In genomic region chr6:24708612-24709011, GRCh38 we compare ENCODE assay signal across 18 cellular contexts.
"Had no signal": no experiment of that assay in that cellular context is flagged by ENCODE, and none has a peak within 500 bp of the region (broad histone marks: within the 10 kb centered on the region; RNA-seq: fewer than 3 reads in every experiment).

No MANE protein-coding gene starts in this region.

- H3K9me3 ChIP-seq: body of pancreas, lower lobe of right lung, stomach had no signal

- H3K27ac Mint-ChIP-seq: activated CD8-positive, alpha-beta memory T cell treated with anti-CD3 and anti-CD28 coated beads, Interleukin-2, amount 10 ng/mL, durations not matched to agents 7 days and 5 days; activated naive CD8-positive, alpha-beta T cell treated with anti-CD3 and anti-CD28 coated beads, Interleukin-2, amount 10 ng/mL, durations not matched to agents 7 days and 5 days; T-helper 1 cell treated with Interleukin-12 subunit alpha and Interleukin-12 subunit beta and Interleukin-4 antibody, amounts not matched to agents 30 μg/mL and 1 μg/mL, for 36 hours; type B pancreatic cell had no signal

- FAIRE-seq: colon, endometrium, frontal cortex, keratinocyte had no signal

- H3K4me3 Mint-ChIP-seq: activated CD8-positive, alpha-beta memory T cell treated with anti-CD3 and anti-CD28 coated beads, Interleukin-2, amount 10 ng/mL, durations not matched to agents 7 days and 5 days; activated naive CD8-positive, alpha-beta T cell treated with anti-CD3 and anti-CD28 coated beads, Interleukin-2, amount 10 ng/mL, durations not matched to agents 7 days and 5 days; T-helper 1 cell treated with Interleukin-12 subunit alpha and Interleukin-12 subunit beta and Interleukin-4 antibody, amounts not matched to agents 30 μg/mL and 1 μg/mL, for 36 hours; type B pancreatic cell had no signal

- ATAC-seq: activated CD4-positive, CD25-positive, alpha-beta regulatory T cell treated with anti-CD3 and anti-CD28 coated beads, Interleukin-2, amount 50 U/mL, for 24 hours; activated CD8-positive, alpha-beta memory T cell treated with anti-CD3 and anti-CD28 coated beads, Interleukin-2, amount 10 ng/mL, durations not matched to agents 7 days and 5 days; body of pancreas; lower lobe of right lung had no signal

- H3K9me3 Mint-ChIP-seq: activated naive CD8-positive, alpha-beta T cell treated with anti-CD3 and anti-CD28 coated beads, Interleukin-2, amount 10 ng/mL, durations not matched to agents 7 days and 5 days; T-helper 1 cell treated with Interleukin-12 subunit alpha and Interleukin-12 subunit beta and Interleukin-4 antibody, amounts not matched to agents 30 μg/mL and 1 μg/mL, for 36 hours; type B pancreatic cell had no signal

- DNase-seq: activated CD8-positive, alpha-beta memory T cell treated with anti-CD3 and anti-CD28 coated beads, Interleukin-2, amount 10 ng/mL, durations not matched to agents 7 days and 5 days; activated effector memory CD4-positive, alpha-beta T cell treated with Interleukin-2 at 50 U/mL for 16 hours; activated naive CD8-positive, alpha-beta T cell treated with anti-CD3 and anti-CD28 coated beads, Interleukin-2, amount 10 ng/mL, durations not matched to agents 7 days and 5 days; body of pancreas; central memory CD4-positive, alpha-beta T cell; erythroblast; lower lobe of right lung; occipital lobe; retina; stimulated activated CD4-positive, alpha-beta T cell treated with anti-CD3 and anti-CD28 coated beads, Interleukin-2, amount 100 ng/mL, for 24 hours; stomach had no signal

- H3K27me3 ChIP-seq: body of pancreas, stomach had no signal

- H3K27me3 Mint-ChIP-seq: activated CD8-positive, alpha-beta memory T cell treated with anti-CD3 and anti-CD28 coated beads, Interleukin-2, amount 10 ng/mL, durations not matched to agents 7 days and 5 days; activated naive CD8-positive, alpha-beta T cell treated with anti-CD3 and anti-CD28 coated beads, Interleukin-2, amount 10 ng/mL, durations not matched to agents 7 days and 5 days; type B pancreatic cell had no signal

- H3K4me3 ChIP-seq: body of pancreas, lower lobe of right lung, stomach had no signal

- H3K27ac ChIP-seq: body of pancreas, lower lobe of right lung, stomach had no signal
